Comparison of ENCODE assay signal across 8 cellular contexts in genomic region chr6:37499433-37500293, GRCh38. TPM values are rescaled to one million over a fixed set of nuclear protein-coding genes. Genes with fewer than 3 reads are reported as not detected.
A peak's percentile ranks its signal among the peaks of the same experiment; 100 is the strongest.
DNase-seq lines count a peak whose midpoint lies in the region; ATAC-seq and TF ChIP-seq lines count a peak whose summit lies in the region.

Gene CCDC167 (minus strand): TSS chr6:37499893. CDS start chr6:37499863, 30 bp downstream.

- no peak for TF ChIP-seq CTCF in PC-3 (conservative IDR thresholded peaks at IDR 0.05; ENCODE audit: low read depth, low read length)

- peak within 1 kb of the TSS; percentile 87 for H3K9ac ChIP-seq in PC-3 (ENCODE audit: low read length)

- BruUV-seq in PC-3 (replicated peaks; lab: Mats Ljungman, UMichigan), result no TSS peak

- H4K20me1 ChIP-seq in PC-3 (ENCODE audit: low read length), result no peaks in the 10 kb centered on the region

- no peaks in the 10 kb centered on the region for H3K9me2 ChIP-seq in PC-3 (replicated peaks; ENCODE audit: low read length)

- H3K27me3 ChIP-seq in PC-3 (ENCODE audit: low read length), result no peaks in the 10 kb centered on the region

- peak within 1 kb of the TSS; percentile 90 for H3K4me2 ChIP-seq in PC-3 (ENCODE audit: low read length)

- intact Hi-C loops in PC-3 (cut with micrococcal nuclease), result no loop called here

- H3K27ac ChIP-seq in PC-3 (ENCODE audit: low read length) (peak within 1 kb of the TSS; percentile 17), epithelial cell of prostate (no peak within 1 kb of the TSS)

- peak within 1 kb of the TSS; percentile 92 for H3K4me3 ChIP-seq in Jurkat, Clone E6-1 (ENCODE audit: low read length)
- peak within 1 kb of the TSS; percentile 78 for H3K4me3 ChIP-seq in PC-3 (ENCODE audit: low read length)

- peak; percentile 76 for ATAC-seq in GM21717 (IDR thresholded peaks at IDR 0.05; ENCODE audit: unreplicated experiment)
- ATAC-seq in PC-3, result peak; percentile 92

- CTCF ChIA-PET in PC-3 (lab: Charles Lee), result no interaction called here

- H3F3A ChIP-seq in PC-3 (ENCODE audit: low read length, unreplicated experiment), result no peaks in the 10 kb centered on the region

- POLR2A ChIA-PET in PC-3 (lab: Charles Lee; ENCODE audit: unreplicated experiment), result interaction anchor here (0.8 kb wide), 1 partner anchor 16 kb away, joined by 3 read pairs; no protein-coding TSS in a partner anchor

- peak; percentile 84 for DNase-seq in DMS153 treated with DMSO at 0.1 percent for 48 hours (lab: John Stamatoyannopoulos, UW; ENCODE audit: unreplicated experiment)
- peak; percentile 99 for DNase-seq in Jurkat, Clone E6-1 (ENCODE audit: low read depth, low spot score)
- DNase-seq in PC-3, result peak; percentile 99
- DNase-seq in activated T-cell treated with anti-CD3 and anti-CD28 coated beads for 4 hours, result peak; percentile 94
- DNase-seq in epithelial cell of prostate (ENCODE audit: low read depth, low spot score), result peak; percentile 70
- peak; percentile 94 for DNase-seq in mucosa of gallbladder (ENCODE audit: low spot score)
- peak; percentile 94 for DNase-seq in stimulated activated CD8-positive, alpha-beta memory T cell treated with anti-CD3 and anti-CD28 coated beads, Interleukin-4, amount 100 ng/mL, for 24 hours (ENCODE audit: low read depth)

- H3K4me1 ChIP-seq in PC-3 (ENCODE audit: insufficient read depth, low read length), result peaks cover 6% of the 10 kb centered on the region; the same call in 1 of the 2 replicates

- peak within 1 kb of the TSS; percentile 87 for H2AFZ ChIP-seq in PC-3 (ENCODE audit: low read length)

- H3K9me3 ChIP-seq in PC-3 (ENCODE audit: low read length), result no peaks in the 10 kb centered on the region

- no peaks in the 10 kb centered on the region for H3K36me3 ChIP-seq in PC-3 (ENCODE audit: low read depth, low read length)

- H3K79me2 ChIP-seq in PC-3 (ENCODE audit: low read length), result no peaks in the 10 kb centered on the region

RNA-seq across cellular contexts. Expression of gene CCDC167, which starts in this region (rescaled TPM):
- polyA plus RNA-seq in Jurkat, Clone E6-1 (2012; ENCODE audit: insufficient read depth, insufficient read length), result 149 TPM
- 54.1 and 56.9 TPM in 2 replicates for total RNA-seq in PC-3 (2014; rRNA removed)
- 12.9 TPM for total RNA-seq in mucosa of gallbladder
